ENCODE assay signal across 15 cellular contexts in genomic region chr4:25874641-25875040, GRCh38.
DNase-seq lines count a peak whose midpoint lies in the region; ATAC-seq and TF ChIP-seq lines count a peak whose summit lies in the region.
"Had no signal": no experiment of that assay in that cellular context is flagged by ENCODE, and none has a peak within 500 bp of the region (broad histone marks: within the 10 kb centered on the region; RNA-seq: fewer than 3 reads in every experiment).

No MANE protein-coding gene starts in this region.

- no peaks in the 10 kb centered on the region for H3K9me3 ChIP-seq in OCI-LY3 (ENCODE audit: insufficient read depth, low read length)

- peaks cover 98% of the 10 kb centered on the region for H3K4me1 ChIP-seq in OCI-LY3 (ENCODE audit: low read length)

- peak overlapping the region; percentile 97 for H3K27ac ChIP-seq in OCI-LY3 (ENCODE audit: low read length)
- H3K27ac ChIP-seq: HL-60, PC-9 had no signal

- H4K20me1 ChIP-seq in OCI-LY3 (ENCODE audit: insufficient read depth, low read length): no peaks in the 10 kb centered on the region

- H3K4me3 ChIP-seq in OCI-LY3 (ENCODE audit: low read length): peak overlapping the region; percentile 51
- H3K4me3 ChIP-seq: PC-9 had no signal

- peaks cover 6% of the 10 kb centered on the region for H3K36me3 ChIP-seq in OCI-LY3 (replicated peaks; ENCODE audit: low read depth, low read length)

- H3K4me2 ChIP-seq in OCI-LY3 (ENCODE audit: low read length): peak overlapping the region; percentile 75
- H3K4me2 ChIP-seq: PC-9 had no signal

- no peak for TF ChIP-seq CTCF in OCI-LY3 (IDR thresholded peaks at IDR 0.05; ENCODE audit: low read depth, low read length)

- no peaks in the 10 kb centered on the region for H3K79me2 ChIP-seq in OCI-LY3 (ENCODE audit: low read length)

- ATAC-seq in GM18517 (IDR thresholded peaks at IDR 0.05; ENCODE audit: unreplicated experiment) (peak; percentile 43), GM21423 (IDR thresholded peaks at IDR 0.05; ENCODE audit: unreplicated experiment) (peak; percentile 70), HG03064 (IDR thresholded peaks at IDR 0.05; ENCODE audit: low read depth, unreplicated experiment) (peak; percentile 49), HG03442 (IDR thresholded peaks at IDR 0.05; ENCODE audit: unreplicated experiment) (no peak)
- no peak for ATAC-seq in stimulated activated naive CD8-positive, alpha-beta T cell treated with anti-CD3 and anti-CD28 coated beads, Interleukin-15, Interleukin-2, amounts not matched to agents 100 U/mL and 50 U/mL, for 24 hours
- ATAC-seq: activated T-helper 17 cell treated with anti-CD3 and anti-CD28 coated beads, Interleukin-2, amount 50 U/mL, for 72 hours; T-cell had no signal

- DNase-seq in NCI-H187 (lab: John Stamatoyannopoulos, UW) (no peak), OCI-M2 (lab: John Stamatoyannopoulos, UW; ENCODE audit: unreplicated experiment) (no peak)
- no peak for DNase-seq in stimulated activated naive CD8-positive, alpha-beta T cell treated with anti-CD3 and anti-CD28 coated beads, Interleukin-15, Interleukin-2, amounts not matched to agents 100 U/mL and 50 U/mL, for 24 hours
- DNase-seq: activated CD4-positive, alpha-beta T cell treated with anti-CD3 and anti-CD28 coated beads, Interleukin-2, amount 10 ng/mL, durations not matched to agents 7 days and 5 days; NCI-H2081 treated with DMSO at 0.1 percent for 48 hours; nucleus accumbens; PC-9; T-cell had no signal

- no peak overlapping the region for H2AFZ ChIP-seq in OCI-LY3 (ENCODE audit: low read depth, low read length)
- H2AFZ ChIP-seq: PC-9 had no signal

- H3K9ac ChIP-seq in OCI-LY3 (ENCODE audit: low read length): peak overlapping the region; percentile 68

- H3K27me3 ChIP-seq in OCI-LY3 (ENCODE audit: low read depth, low read length): no peaks in the 10 kb centered on the region

Comparison
In these comparisons a context has a peak if more than half of its experiments do, and no peak if none do; other contexts are left out.
1. ATAC-seq: peak in GM18517 (single experiment), GM21423 (single experiment) and HG03064 (single experiment); none in HG03442 (single experiment) and stimulated activated naive CD8-positive, alpha-beta T cell treated with anti-CD3 and anti-CD28 coated beads, Interleukin-15, Interleukin-2, amounts not matched to agents 100 U/mL and 50 U/mL, for 24 hours (single experiment).